Comparison of ENCODE assay signal across 9 cellular contexts in the genomic region with DNA sequence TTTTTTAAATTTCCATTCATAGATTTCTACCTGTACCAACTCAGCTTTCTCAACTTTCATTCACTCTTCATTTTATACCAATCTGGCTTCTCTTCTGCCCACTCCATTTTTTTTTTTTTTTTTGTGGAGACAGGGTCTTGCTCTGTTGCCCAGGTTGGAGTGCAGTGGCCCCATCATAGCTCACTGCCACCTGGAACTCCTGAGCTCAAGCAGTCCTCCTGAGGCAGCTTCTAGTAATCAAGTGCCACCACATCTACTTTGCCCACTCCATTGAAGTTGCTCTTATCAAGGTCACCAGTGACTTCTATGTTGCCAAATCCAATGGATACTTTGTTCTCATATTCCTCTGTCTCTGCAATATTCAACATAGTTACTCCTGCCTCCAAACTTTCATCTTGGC. TPM values are rescaled to one million over a fixed set of nuclear protein-coding genes. Genes with fewer than 3 reads are reported as not detected.
DNase-seq lines count a peak whose midpoint lies in the region; ATAC-seq and TF ChIP-seq lines count a peak whose summit lies in the region.
"Had no signal": no experiment of that assay in that cellular context is flagged by ENCODE, and none has a peak within 500 bp of the region (broad histone marks: within the 10 kb centered on the region; RNA-seq: fewer than 3 reads in every experiment).

No MANE protein-coding gene starts in this region.

- H3K9me2 ChIP-seq in PC-9 (ENCODE audit: insufficient read depth): no peaks in the 10 kb centered on the region

- no peak overlapping the region for H2AFZ ChIP-seq in PC-9

- POLR2A ChIA-PET in PC-9 (lab: Charles Lee; ENCODE audit: unreplicated experiment): no interaction called here

- peaks cover 56% of the 10 kb centered on the region for H3K4me1 Mint-ChIP-seq in activated CD8-positive, alpha-beta memory T cell treated with anti-CD3 and anti-CD28 coated beads, Interleukin-2, amount 10 ng/mL, durations not matched to agents 7 days and 5 days

- no TSS peak for BruUV-seq in PC-9 (replicated peaks; lab: Mats Ljungman, UMichigan)

- H3F3A ChIP-seq in PC-9 (ENCODE audit: insufficient read depth, low read depth): peaks cover 12% of the 10 kb centered on the region; the same call in 1 of the 2 replicates

- TF ChIP-seq CTCF in PC-9 (conservative IDR thresholded peaks at IDR 0.05) (no peak), epithelial cell of proximal tubule (conservative IDR thresholded peaks at IDR 0.05; ENCODE audit: low read depth, low read length) (no peak), retinal pigment epithelial cell (conservative IDR thresholded peaks at IDR 0.05; ENCODE audit: low read depth, low read length) (no peak), lower lobe of right lung (IDR thresholded peaks at IDR 0.05) (no peak)

- H3K36me3 Mint-ChIP-seq in activated CD8-positive, alpha-beta memory T cell treated with anti-CD3 and anti-CD28 coated beads, Interleukin-2, amount 10 ng/mL, durations not matched to agents 7 days and 5 days: peaks cover 37% of the 10 kb centered on the region

- H3K4me3 ChIP-seq in PC-9: peak overlapping the region; percentile 80
- H3K4me3 ChIP-seq in epithelial cell of proximal tubule (ENCODE audit: low read depth, low read length): peak overlapping the region; percentile 87
- peak overlapping the region; percentile 99 for H3K4me3 ChIP-seq in retinal pigment epithelial cell (ENCODE audit: low read length)
- no peak overlapping the region for H3K4me3 ChIP-seq in lower lobe of right lung
- H3K4me3 ChIP-seq: lung had no signal

- CTCF ChIA-PET in activated CD8-positive, alpha-beta memory T cell treated with anti-CD3 and anti-CD28 coated beads, Interleukin-2, amount 10 ng/mL, durations not matched to agents 7 days and 5 days (lab: Charles Lee): interaction anchor here (5.2 kb wide), 1 partner anchor 16 kb away, joined by 102 read pairs; a partner anchor contains a TSS
- CTCF ChIA-PET in PC-9 (lab: Charles Lee): no interaction called here

- H3K36me3 ChIP-seq in PC-9 (ENCODE audit: low read depth) (peaks cover 7% of the 10 kb centered on the region), lower lobe of right lung (peaks cover 31% of the 10 kb centered on the region)

- peak overlapping the region; percentile 99 for H3K4me2 ChIP-seq in PC-9

- no peaks in the 10 kb centered on the region for H3K9me3 Mint-ChIP-seq in activated CD8-positive, alpha-beta memory T cell treated with anti-CD3 and anti-CD28 coated beads, Interleukin-2, amount 10 ng/mL, durations not matched to agents 7 days and 5 days (ENCODE audit: low read depth)

- H3K27me3 ChIP-seq in PC-9 (ENCODE audit: insufficient read depth, low read depth): no peaks in the 10 kb centered on the region
- H3K27me3 ChIP-seq in lower lobe of right lung (ENCODE audit: low read depth): no peaks in the 10 kb centered on the region

- intact Hi-C loops in PC-9 (cut with micrococcal nuclease; ENCODE audit: unreplicated experiment) (loop anchor here (2.0 kb wide), 1 partner anchor 17 kb away; no protein-coding TSS in a partner anchor), lower lobe of right lung (cut with DNase I) (no loop called here)

- peaks cover 85% of the 10 kb centered on the region for H3K79me2 ChIP-seq in PC-9 (ENCODE audit: low read depth)

- peak overlapping the region; percentile 97 for H3K4me3 Mint-ChIP-seq in activated CD8-positive, alpha-beta memory T cell treated with anti-CD3 and anti-CD28 coated beads, Interleukin-2, amount 10 ng/mL, durations not matched to agents 7 days and 5 days

- H3K27ac Mint-ChIP-seq in activated CD8-positive, alpha-beta memory T cell treated with anti-CD3 and anti-CD28 coated beads, Interleukin-2, amount 10 ng/mL, durations not matched to agents 7 days and 5 days: peak overlapping the region; percentile 99

- no peak for DNase-seq in activated CD8-positive, alpha-beta memory T cell treated with anti-CD3 and anti-CD28 coated beads, Interleukin-2, amount 10 ng/mL, durations not matched to agents 7 days and 5 days
- no peak for DNase-seq in activated CD8-positive, alpha-beta memory T cell treated with anti-CD3 and anti-CD28 coated beads for 24 hours
- no peak for DNase-seq in PC-9
- DNase-seq in epithelial cell of proximal tubule (ENCODE audit: low read depth): no peak
- no peak for DNase-seq in retinal pigment epithelial cell (ENCODE audit: low read depth)
- no peak for DNase-seq in lower lobe of right lung
- no peak for DNase-seq in NCI-H524 treated with DMSO at 0.1 percent for 48 hours (lab: John Stamatoyannopoulos, UW)

- ATAC-seq in activated CD8-positive, alpha-beta memory T cell treated with anti-CD3 and anti-CD28 coated beads, Interleukin-2, amount 10 ng/mL, durations not matched to agents 7 days and 5 days: no peak
- ATAC-seq in lower lobe of right lung (no peak), HG02798 (IDR thresholded peaks at IDR 0.05; ENCODE audit: poor library complexity, unreplicated experiment) (no peak)

- H4K20me1 ChIP-seq in PC-9 (ENCODE audit: insufficient read depth): peaks cover 37% of the 10 kb centered on the region

- H3K27me3 Mint-ChIP-seq in activated CD8-positive, alpha-beta memory T cell treated with anti-CD3 and anti-CD28 coated beads, Interleukin-2, amount 10 ng/mL, durations not matched to agents 7 days and 5 days: no peaks in the 10 kb centered on the region

- H3K9me3 ChIP-seq in PC-9 (ENCODE audit: insufficient read depth, low read depth) (no peaks in the 10 kb centered on the region), lower lobe of right lung (no peaks in the 10 kb centered on the region)

- H3K27ac ChIP-seq in PC-9 (no peak overlapping the region), lower lobe of right lung (no peak overlapping the region)

- H3K4me1 ChIP-seq in PC-9 (replicated peaks; ENCODE audit: insufficient read depth) (peaks cover 17% of the 10 kb centered on the region), lower lobe of right lung (peaks cover 40% of the 10 kb centered on the region)

RNA-seq across cellular contexts. Expression of a gene that starts 1.7 kb away (rescaled TPM):
- 10 to 100 TPM; 64.7 to 81.2 TPM for total RNA-seq in activated CD8-positive, alpha-beta memory T cell treated with anti-CD3 and anti-CD28 coated beads, Interleukin-2, amount 10 ng/mL, durations not matched to agents 7 days and 5 days
- total RNA-seq in PC-9 (2021) (46.7 and 63.3 TPM in 2 replicates), epithelial cell of proximal tubule (17.2 and 21.7 TPM in 2 replicates), lower lobe of right lung (60.3 TPM)

RNA-seq across cellular contexts. Expression of a gene that starts 2.0 kb away (rescaled TPM):
- total RNA-seq in activated CD8-positive, alpha-beta memory T cell treated with anti-CD3 and anti-CD28 coated beads, Interleukin-2, amount 10 ng/mL, durations not matched to agents 7 days and 5 days: 10 to 100 TPM; 45.9 to 48.9 TPM
- total RNA-seq in PC-9 (2021) (38.9 and 43.7 TPM in 2 replicates), epithelial cell of proximal tubule (39.5 and 52.7 TPM in 2 replicates), lower lobe of right lung (48.8 TPM)

RNA-seq across cellular contexts. Expression of a gene that starts 18.8 kb away (rescaled TPM):
- 100 to 1,000 TPM; 163 to 186 TPM for total RNA-seq in activated CD8-positive, alpha-beta memory T cell treated with anti-CD3 and anti-CD28 coated beads, Interleukin-2, amount 10 ng/mL, durations not matched to agents 7 days and 5 days
- total RNA-seq in PC-9 (2021) (161 and 204 TPM in 2 replicates), epithelial cell of proximal tubule (133 and 136 TPM in 2 replicates), lower lobe of right lung (138 TPM)

RNA-seq across cellular contexts. Expression of a gene that starts 48.0 kb away (rescaled TPM):
- 1 to 10 TPM; 6.1 to 9.0 TPM for total RNA-seq in activated CD8-positive, alpha-beta memory T cell treated with anti-CD3 and anti-CD28 coated beads, Interleukin-2, amount 10 ng/mL, durations not matched to agents 7 days and 5 days
- total RNA-seq in PC-9 (2021): 14.2 and 15.8 TPM in 2 replicates
- total RNA-seq in epithelial cell of proximal tubule: under 0.01 and 0.58 TPM in 2 replicates
- 4.4 TPM for total RNA-seq in lower lobe of right lung

RNA-seq across cellular contexts. Expression of a gene that starts 49.7 kb away (rescaled TPM):
- total RNA-seq in activated CD8-positive, alpha-beta memory T cell treated with anti-CD3 and anti-CD28 coated beads, Interleukin-2, amount 10 ng/mL, durations not matched to agents 7 days and 5 days: 10 to 100 TPM; 25.4 to 28.2 TPM
- 21.7 and 25.8 TPM in 2 replicates for total RNA-seq in PC-9 (2021)
- 3.0 and 4.3 TPM in 2 replicates for total RNA-seq in epithelial cell of proximal tubule
- 14.1 TPM for total RNA-seq in lower lobe of right lung
